In genomic region chr4:136337216-136337615, GRCh38 we compare ENCODE assay signal across 1 cellular context.
TF ChIP-seq lines count a peak whose summit lies in the region.

No MANE protein-coding gene starts in this region.

TF ChIP-seq in HepG2, 621 proteins besides CTCF, POLR2A, EP300 and RAD21 (continued from another document):
- TF ChIP-seq ZNF142 (CRISPR knock-in tag; IDR thresholded peaks at IDR 0.05) (no peak), MED1 (CRISPR knock-in tag; IDR thresholded peaks at IDR 0.05) (no peak), SMAD1 (CRISPR knock-in tag; IDR thresholded peaks at IDR 0.05; ENCODE audit: borderline replicate concordance, low read depth) (no peak), ZNF850 (CRISPR knock-in tag; conservative IDR thresholded peaks at IDR 0.05) (no peak), MAZ (IDR thresholded peaks at IDR 0.05; ENCODE audit: borderline replicate concordance, low read depth, low read length) (no peak), MAZ (CRISPR knock-in tag; IDR thresholded peaks at IDR 0.05; ENCODE audit: low read depth) (no peak), HDAC6 (IDR thresholded peaks at IDR 0.05; ENCODE audit: low read depth, low read length) (no peak)
TF ChIP-seq in HepG2: peak in this region for 0.
